ENCODE assay signal across 7 cellular contexts in genomic region chrX:17689971-17690409, GRCh38. TPM values are rescaled to one million over a fixed set of nuclear protein-coding genes. Genes with fewer than 3 reads are reported as not detected.
DNase-seq lines count a peak whose midpoint lies in the region; TF ChIP-seq lines count a peak whose summit lies in the region.

No MANE protein-coding gene starts in this region.

- peaks cover 20% of the 10 kb centered on the region for H3K4me1 Mint-ChIP-seq in type B pancreatic cell (ENCODE audit: unreplicated experiment)

- H3K4me1 ChIP-seq in mesendoderm (ENCODE audit: control insufficient read depth, low read depth, low read length) = no peaks in the 10 kb centered on the region

- H3K4ac ChIP-seq in mesendoderm (ENCODE audit: low read depth, low read length) = no peak overlapping the region

- H3K27ac Mint-ChIP-seq in type B pancreatic cell = no peak overlapping the region

- no peak overlapping the region for H2BK15ac ChIP-seq in mesendoderm (replicated peaks; ENCODE audit: low read depth)

- no peak overlapping the region for H2AK5ac ChIP-seq in mesendoderm (ENCODE audit: low read length)

- TF ChIP-seq CTCF in type B pancreatic cell (conservative IDR thresholded peaks at IDR 0.05) = peak; percentile 91

- no peaks in the 10 kb centered on the region for H3K36me3 Mint-ChIP-seq in type B pancreatic cell

- no peaks in the 10 kb centered on the region for H3K36me3 ChIP-seq in H7 (replicated peaks; ENCODE audit: control insufficient read depth, insufficient read depth, low read length)
- no peaks in the 10 kb centered on the region for H3K36me3 ChIP-seq in mesendoderm (ENCODE audit: control insufficient read depth, insufficient read depth, low read length)

- H3K79me1 ChIP-seq in mesendoderm (ENCODE audit: low read length) = no peaks in the 10 kb centered on the region

- H4K8ac ChIP-seq in mesendoderm (ENCODE audit: low read depth, low read length) = no peak overlapping the region

- H3K18ac ChIP-seq in mesendoderm (ENCODE audit: low read length) = no peak overlapping the region

- no peak overlapping the region for H3K23ac ChIP-seq in mesendoderm (ENCODE audit: low read length)

- no peak overlapping the region for H3K56ac ChIP-seq in mesendoderm (ENCODE audit: low read length)

- no peak overlapping the region for H3K27ac ChIP-seq in mesendoderm (ENCODE audit: low read depth, low read length)

- H3K27me3 Mint-ChIP-seq in type B pancreatic cell = no peaks in the 10 kb centered on the region

- H3K4me3 ChIP-seq in H7 (ENCODE audit: insufficient read depth, low read depth, low read length) (no peak overlapping the region), mesendoderm (ENCODE audit: low read length) (no peak overlapping the region)

- H3K79me2 ChIP-seq in mesendoderm (ENCODE audit: control insufficient read depth, insufficient read depth, low read length) = no peaks in the 10 kb centered on the region

- no peaks in the 10 kb centered on the region for H3K9me3 Mint-ChIP-seq in type B pancreatic cell

- H2BK120ac ChIP-seq in mesendoderm (ENCODE audit: low read depth, low read length) = no peak overlapping the region

- DNase-seq in GM04503 (ENCODE audit: low read depth) (peak; percentile 57), H7 (peak; percentile 60), NCI-H2029 (lab: John Stamatoyannopoulos, UW) (peak; percentile 49), T-helper 9 cell (peak; percentile 3), mesendoderm (peak; percentile 49), type B pancreatic cell (ENCODE audit: extremely low spot score, unreplicated experiment) (no peak)
- peak; percentile 12 for DNase-seq in effector CD4-positive, alpha-beta T cell

- H3K27me3 ChIP-seq in H7 (ENCODE audit: control insufficient read depth, insufficient read depth, low read length) (no peaks in the 10 kb centered on the region), mesendoderm (ENCODE audit: insufficient read depth, low read length, poor library complexity) (no peaks in the 10 kb centered on the region)

- no peak overlapping the region for H2BK5ac ChIP-seq in mesendoderm (ENCODE audit: low read length)

- no peak overlapping the region for H3K4me3 Mint-ChIP-seq in type B pancreatic cell

- no peak overlapping the region for H3K4me2 ChIP-seq in mesendoderm (ENCODE audit: low read length)

- no CpG with 5 or more reads among the region's 4 CpGs for WGBS in mesendoderm (ENCODE audit: extremely low coverage, insufficient coverage, low lambda C conversion rate)

- H4K5ac ChIP-seq in mesendoderm (ENCODE audit: low read length) = no peak overlapping the region

- H3K9ac ChIP-seq in mesendoderm (ENCODE audit: low read length) = no peak overlapping the region

RNA-seq across cellular contexts. Expression of gene SCML1, which starts 47.3 kb away (rescaled TPM):
- 1.9 and 2.3 TPM in 2 replicates for total RNA-seq in H7 (2014; rRNA removed; shearing (Covaris generic))
- polyA plus RNA-seq in mesendoderm (2013, experiment 1 of 2) = 3.7 TPM
- 3.9 TPM for polyA plus RNA-seq in mesendoderm (2013, experiment 2 of 2)
- total RNA-seq in type B pancreatic cell (ENCODE audit: low replicate concordance) = 4.9 and 9.3 TPM in 2 replicates
